20 cellular contexts compared by ENCODE assay signal in the genomic region with DNA sequence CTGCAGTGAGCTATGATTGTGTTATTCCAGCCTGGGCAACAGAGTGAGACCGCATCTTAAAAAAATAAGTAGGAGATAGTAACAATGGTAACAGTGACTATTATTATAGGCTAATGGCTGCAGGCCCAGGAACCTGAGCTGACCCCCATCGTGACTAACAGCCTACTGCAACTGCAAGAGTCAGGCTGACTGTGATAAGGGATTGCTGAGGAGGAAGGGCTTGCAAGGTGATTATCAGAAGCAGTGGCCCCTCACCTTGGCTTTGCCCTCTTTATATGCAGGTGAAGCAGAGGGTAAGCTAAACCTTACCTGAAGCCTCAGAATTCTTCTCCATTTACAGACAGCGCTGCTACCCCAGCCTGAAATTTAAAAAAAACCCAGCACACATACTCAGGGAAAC.
DNase-seq lines count a peak whose midpoint lies in the region; ATAC-seq and TF ChIP-seq lines count a peak whose summit lies in the region.
"Had no signal": no experiment of that assay in that cellular context is flagged by ENCODE, and none has a peak within 500 bp of the region (broad histone marks: within the 10 kb centered on the region; RNA-seq: fewer than 3 reads in every experiment).

No MANE protein-coding gene starts in this region.

- intact Hi-C loops in body of pancreas (cut with DNase I) (no loop called here), left cardiac atrium (cut with DNase I) (no loop called here)

- DNase-seq in M059J (ENCODE audit: low read depth) (peak; percentile 81), body of pancreas (peak; percentile 70 to 87 (median 78)), left cardiac atrium (peak; percentile 57), renal cortical epithelial cell (ENCODE audit: low read depth) (peak; percentile 66), DMS53 treated with DMSO at 0.1 percent for 48 hours (lab: John Stamatoyannopoulos, UW; ENCODE audit: unreplicated experiment) (no peak), cortex of kidney (lab: John Stamatoyannopoulos, UW) (no peak), NCI-H1092 treated with DMSO at 0.1 percent for 48 hours (lab: John Stamatoyannopoulos, UW) (no peak)
- no peak for DNase-seq in activated CD4-positive, CD25-positive, alpha-beta regulatory T cell treated with anti-CD3 and anti-CD28 coated beads, Interleukin-2, amount 50 U/mL, for 72 hours
- DNase-seq: activated CD4-positive, alpha-beta T cell treated with anti-CD3 and anti-CD28 coated beads for 1 hour; activated gamma-delta T cell; AML-193; anterior cingulate cortex; dorsolateral prefrontal cortex; glutamatergic neuron; immature natural killer cell; naive thymus-derived CD8-positive, alpha-beta T cell; NCI-H1105; NCI-H526 treated with DMSO at 0.1 percent for 48 hours had no signal

- peak overlapping the region; percentile 15 to 82 (median 72) for H3K27ac ChIP-seq in body of pancreas
- H3K27ac ChIP-seq: KMS-11, parathyroid adenoma had no signal

- no peak for TF ChIP-seq CTCF in body of pancreas (IDR thresholded peaks at IDR 0.05)

- no peak overlapping the region for H3K4me3 ChIP-seq in body of pancreas
- H3K4me3 ChIP-seq: dorsolateral prefrontal cortex had no signal

- peaks cover 77% of the 10 kb centered on the region for H3K4me1 ChIP-seq in body of pancreas
- H3K4me1 ChIP-seq: parathyroid adenoma had no signal

- no peak for TF ChIP-seq POLR2A in body of pancreas (IDR thresholded peaks at IDR 0.05)

- ATAC-seq in body of pancreas, result peak; percentile 70
- peak; percentile 88 to 90 for ATAC-seq in left cardiac atrium
- ATAC-seq: naive thymus-derived CD8-positive, alpha-beta T cell had no signal

- no peaks in the 10 kb centered on the region for H3K27me3 ChIP-seq in body of pancreas

- 41 to 56% methylated on average over 3 of the region's 3 CpGs for WGBS in body of pancreas, 2 donors

- no peaks in the 10 kb centered on the region for H3K9me3 ChIP-seq in body of pancreas

- H3K36me3 ChIP-seq in body of pancreas (replicated peaks in 1 of 2; ENCODE audit: insufficient read depth in 1 of 2, low read depth in 2 of 2), result no peaks in the 10 kb centered on the region

Comparison
In these comparisons a context has a peak if more than half of its experiments do, and no peak if none do; other contexts are left out.
1. DNase-seq: peak in M059J (single experiment), body of pancreas (4 of 4), left cardiac atrium (single experiment) and renal cortical epithelial cell (single experiment); none in activated CD4-positive, CD25-positive, alpha-beta regulatory T cell treated with anti-CD3 and anti-CD28 coated beads, Interleukin-2, amount 50 U/mL, for 72 hours (single experiment), DMS53 treated with DMSO at 0.1 percent for 48 hours (single experiment), cortex of kidney (single experiment) and NCI-H1092 treated with DMSO at 0.1 percent for 48 hours (single experiment).